ENCODE assay signal across 20 cellular contexts in the genomic region with DNA sequence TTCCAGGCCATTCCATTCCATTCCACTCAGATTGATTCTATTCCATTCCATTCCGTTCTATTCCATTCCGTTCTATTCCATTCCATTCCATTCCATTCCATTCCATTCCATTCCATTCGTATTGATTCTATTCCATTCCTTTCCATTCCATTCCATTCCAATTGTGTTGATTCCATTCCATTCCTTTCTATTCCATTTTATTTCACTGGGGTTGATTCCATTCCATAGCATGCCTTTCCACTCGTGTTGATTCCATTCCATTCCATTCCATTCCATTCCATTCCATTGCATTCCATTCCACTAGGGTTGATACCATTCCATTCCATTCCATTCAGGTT.
DNase-seq lines count a peak whose midpoint lies in the region; TF ChIP-seq lines count a peak whose summit lies in the region.
"Had no signal": no experiment of that assay in that cellular context is flagged by ENCODE, and none has a peak within 500 bp of the region (broad histone marks: within the 10 kb centered on the region; RNA-seq: fewer than 3 reads in every experiment).

No MANE protein-coding gene starts in this region.

- H3K4me3 ChIP-seq in Jurkat, Clone E6-1 (ENCODE audit: low read length), result no peak overlapping the region
- H3K4me3 ChIP-seq in mammary epithelial cell (replicated peaks in 1 of 3; ENCODE audit: insufficient read depth in 1 of 3, low read depth in 2 of 3, low read length in 3 of 3) (no peak overlapping the region), fibroblast of the aortic adventitia (ENCODE audit: low read depth, low read length) (no peak overlapping the region)
- H3K4me3 ChIP-seq: testis had no signal

- CTCF ChIA-PET in mammary epithelial cell (lab: Charles Lee; ENCODE audit: low non-redundant PET), result no interaction called here

- H3K9ac ChIP-seq in mammary epithelial cell (ENCODE audit: insufficient read depth, low read length), result no peak overlapping the region
- H3K9ac ChIP-seq: parathyroid adenoma had no signal

- H3K4me1 Mint-ChIP-seq in HFFc6 (ENCODE audit: low read depth), result no peaks in the 10 kb centered on the region

- no peak overlapping the region for H3K4me2 ChIP-seq in mammary epithelial cell (ENCODE audit: insufficient read depth, low read depth, low read length)

- in situ Hi-C loops in mammary epithelial cell (cut with MboI; ENCODE audit: low sequenced_read_pairs in 2 of 2), result no loop called here

- H3K27ac ChIP-seq in mammary epithelial cell (ENCODE audit: insufficient read depth, low read depth, low read length), result no peak overlapping the region
- H3K27ac ChIP-seq: parathyroid adenoma, testis had no signal

- no peaks in the 10 kb centered on the region; the same call in 1 of the 2 replicates for H3K27me3 Mint-ChIP-seq in HFFc6 (ENCODE audit: insufficient read depth)
- H3K27me3 Mint-ChIP-seq: activated T-cell treated with anti-CD3 and anti-CD28 coated beads, Interleukin-2, amount 50 U/mL, for 24 hours; CD4-positive, alpha-beta memory T cell had no signal

- no peak overlapping the region for H3K27ac Mint-ChIP-seq in HFFc6
- H3K27ac Mint-ChIP-seq: activated naive CD4-positive, alpha-beta T cell treated with anti-CD3 and anti-CD28 coated beads for 36 hours; activated T-cell treated with anti-CD3 and anti-CD28 coated beads, Interleukin-2, amount 50 U/mL, for 24 hours; CD4-positive, alpha-beta memory T cell; natural killer cell had no signal

- no peak overlapping the region for H2AFZ ChIP-seq in mammary epithelial cell (ENCODE audit: low read depth, low read length)
- H2AFZ ChIP-seq: parathyroid adenoma had no signal

- dilution Hi-C loops in mammary epithelial cell (cut with HindIII; ENCODE audit: low sequenced_read_pairs), result no loop called here

- H3K79me2 ChIP-seq in mammary epithelial cell (ENCODE audit: insufficient read depth, low read length), result no peaks in the 10 kb centered on the region
- H3K79me2 ChIP-seq: parathyroid adenoma had no signal

- H3K9me3 Mint-ChIP-seq in HFFc6, result peaks cover 21% of the 10 kb centered on the region

- no peak overlapping the region for H3K4me3 Mint-ChIP-seq in HFFc6
- H3K4me3 Mint-ChIP-seq: activated naive CD4-positive, alpha-beta T cell treated with anti-CD3 and anti-CD28 coated beads for 36 hours; activated T-cell treated with anti-CD3 and anti-CD28 coated beads, Interleukin-2, amount 50 U/mL, for 24 hours; CD4-positive, alpha-beta memory T cell; natural killer cell had no signal

- WGBS in mammary epithelial cell (ENCODE audit: low coverage, missing lambda C conversion rate), result 54% methylated on average over 4 of the region's 4 CpGs

- H3K27me3 ChIP-seq in mammary epithelial cell (ENCODE audit: insufficient read depth, low read length), result no peaks in the 10 kb centered on the region
- H3K27me3 ChIP-seq: testis had no signal

- H3K9me3 ChIP-seq in mammary epithelial cell (replicated peaks; ENCODE audit: insufficient read depth, low read length), result no peaks in the 10 kb centered on the region

- no peaks in the 10 kb centered on the region for H3K36me3 ChIP-seq in mammary epithelial cell (ENCODE audit: insufficient read depth, low read length)

- peaks cover 17% of the 10 kb centered on the region for H3K36me3 Mint-ChIP-seq in HFFc6 (ENCODE audit: low read depth)
- H3K36me3 Mint-ChIP-seq: natural killer cell had no signal

- TF ChIP-seq CTCF in mammary epithelial cell (conservative IDR thresholded peaks at IDR 0.05 in 1 of 2, IDR thresholded peaks at IDR 0.05 in 1 of 2; ENCODE audit: extremely low read depth in 1 of 2, insufficient read depth in 1 of 2, low read depth in 1 of 2, low read length in 2 of 2) (no peak), fibroblast of the aortic adventitia (IDR thresholded peaks at IDR 0.05; ENCODE audit: insufficient read depth, low read length) (no peak), HFFc6 (IDR thresholded peaks at IDR 0.05) (no peak)

- no peaks in the 10 kb centered on the region for H3K4me1 ChIP-seq in mammary epithelial cell (ENCODE audit: insufficient read depth, low read length)
- H3K4me1 ChIP-seq: parathyroid adenoma, testis had no signal

- no peaks in the 10 kb centered on the region for H4K20me1 ChIP-seq in mammary epithelial cell (ENCODE audit: insufficient read depth, low read length)

- BruUV-seq in mammary epithelial cell (replicated peaks; lab: Mats Ljungman, UMichigan), result no TSS peak

- intact Hi-C loops in mammary epithelial cell (cut with micrococcal nuclease), result no loop called here

- DNase-seq in Jurkat, Clone E6-1 (ENCODE audit: low read depth, low spot score), result peak; percentile 33
- DNase-seq in mammary epithelial cell (peak; percentile 68), fibroblast of the aortic adventitia (ENCODE audit: low read depth) (peak; percentile 51), pons (ENCODE audit: low spot score) (peak; percentile 74), HFFc6 (no peak), HPDE6-E6E7 (ENCODE audit: extremely low spot score) (no peak), SIG-M5 treated with dmso at 0.1 percent for 504 hours (lab: John Stamatoyannopoulos, UW; ENCODE audit: unreplicated experiment) (no peak)
- DNase-seq: activated CD4-positive, alpha-beta T cell treated with anti-CD3 and anti-CD28 coated beads for 1 hour; activated naive CD4-positive, alpha-beta T cell treated with anti-CD3 and anti-CD28 coated beads for 36 hours; activated T-cell treated with anti-CD3 and anti-CD28 coated beads, Interleukin-2, amount 50 U/mL, for 24 hours; CD4-positive, alpha-beta memory T cell; DMS53; effector memory CD4-positive, alpha-beta T cell; kidney glomerular epithelial cell; natural killer cell; NCI-H1436 treated with DMSO at 0.1 percent for 48 hours; NCI-H2171; NCI-H524 treated with DMSO at 0.1 percent for 48 hours; testis had no signal

Comparison
In these comparisons a context has a peak if more than half of its experiments do, and no peak if none do; other contexts are left out.
1. DNase-seq: peak in Jurkat, Clone E6-1 (single experiment), mammary epithelial cell (single experiment), fibroblast of the aortic adventitia (single experiment) and pons (single experiment); none in HFFc6 (single experiment), HPDE6-E6E7 (single experiment) and SIG-M5 treated with dmso at 0.1 percent for 504 hours (single experiment).